In the genomic region with DNA sequence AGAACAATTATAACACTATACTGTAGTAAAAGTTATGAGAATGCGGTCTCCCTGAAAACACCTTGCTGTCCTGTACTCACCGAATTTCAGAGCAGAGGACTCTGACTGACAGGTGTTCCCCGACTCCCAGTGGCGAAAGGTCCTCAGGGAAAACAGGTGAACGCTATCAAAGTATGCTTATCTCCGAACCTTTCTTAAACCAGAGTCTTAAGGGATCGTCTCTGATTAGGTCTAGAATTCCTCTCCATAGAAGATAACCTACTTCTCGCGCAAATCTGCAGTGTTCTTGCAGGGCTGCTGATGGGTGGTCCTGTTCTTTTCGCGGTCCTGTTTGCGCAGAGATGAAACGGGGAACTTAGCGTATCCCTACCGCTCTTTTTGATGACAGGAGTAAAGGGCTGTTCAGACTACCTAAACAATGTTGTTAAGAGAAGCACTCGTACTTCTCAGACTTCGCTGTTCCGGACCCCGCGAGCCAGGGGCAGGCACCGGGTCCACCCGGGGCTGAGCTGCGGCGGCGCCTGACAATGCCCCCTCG, we compare ENCODE assay signal across 8 cellular contexts. TPM values are rescaled to one million over a fixed set of nuclear protein-coding genes. Genes with fewer than 3 reads are reported as not detected.
DNase-seq lines count a peak whose midpoint lies in the region; ATAC-seq and TF ChIP-seq lines count a peak whose summit lies in the region.

No MANE protein-coding gene starts in this region.

- peak overlapping the region; percentile 98 for H3K27ac ChIP-seq in left ventricle myocardium inferior (replicated peaks)

- no peaks in the 10 kb centered on the region for H3K9me3 ChIP-seq in left ventricle myocardium inferior (replicated peaks)

- intact Hi-C loops in left ventricle myocardium inferior (cut with micrococcal nuclease) (no loop called here), sciatic nerve (cut with DNase I) (no loop called here)

- peak; percentile 24 for DNase-seq in SIG-M5 treated with dmso at 0.1 percent for 504 hours (lab: John Stamatoyannopoulos, UW; ENCODE audit: unreplicated experiment)
- no peak for DNase-seq in SIG-M5 (lab: John Stamatoyannopoulos, UW)
- DNase-seq in KBM-7 = peak; percentile 54
- DNase-seq in activated effector memory CD4-positive, alpha-beta T cell treated with Interleukin-2 at 50 U/mL for 16 hours = peak; percentile 17
- peak; percentile 30 for DNase-seq in left ventricle myocardium inferior
- no peak for DNase-seq in sciatic nerve (ENCODE audit: low spot score)
- no peak for DNase-seq in HPDE6-E6E7 (ENCODE audit: extremely low spot score)

- H3K36me3 ChIP-seq in left ventricle myocardium inferior = no peaks in the 10 kb centered on the region

- H3K27me3 ChIP-seq in left ventricle myocardium inferior (ENCODE audit: low read depth) = no peaks in the 10 kb centered on the region

- H3K4me3 ChIP-seq in left ventricle myocardium inferior = peak overlapping the region; percentile 85

- ATAC-seq in GM21723 (IDR thresholded peaks at IDR 0.05; ENCODE audit: unreplicated experiment) (peak; percentile 23), sciatic nerve (peak; percentile 28)

- in situ Hi-C loops in KBM-7 (cut with MboI; ENCODE audit: low pct_unique_long_range_greater_than_20kb, low sequenced_read_pairs) = no loop called here

- peaks cover 53% of the 10 kb centered on the region for H3K4me1 ChIP-seq in left ventricle myocardium inferior

- TF ChIP-seq CTCF in left ventricle myocardium inferior (IDR thresholded peaks at IDR 0.05; ENCODE audit: borderline replicate concordance) = no peak

RNA-seq across cellular contexts. Expression of gene ZMYND11, which starts 1.0 kb away (rescaled TPM):
- total RNA-seq in left ventricle myocardium inferior (79.6 TPM), sciatic nerve (106 TPM)

Comparison
In these comparisons a context has a peak if more than half of its experiments do, and no peak if none do; other contexts are left out.
1. DNase-seq: peak in SIG-M5 treated with dmso at 0.1 percent for 504 hours (single experiment), KBM-7 (single experiment), activated effector memory CD4-positive, alpha-beta T cell treated with Interleukin-2 at 50 U/mL for 16 hours (single experiment) and left ventricle myocardium inferior (single experiment); none in SIG-M5 (single experiment), sciatic nerve (single experiment) and HPDE6-E6E7 (single experiment).